19 cellular contexts compared by ENCODE assay signal in genomic region chr4:11507920-11508319, GRCh38.
"Had no signal": no experiment of that assay in that cellular context is flagged by ENCODE, and none has a peak within 500 bp of the region (broad histone marks: within the 10 kb centered on the region; RNA-seq: fewer than 3 reads in every experiment).

No MANE protein-coding gene starts in this region.

- H3K4me3 Mint-ChIP-seq: activated naive CD4-positive, alpha-beta T cell treated with anti-CD3 and anti-CD28 coated beads, Interleukin-2, amount 50 U/mL, for 24 hours; brain; natural killer cell; stimulated activated naive B cell treated with anti-CD40 and anti-IgM and Interleukin-4, amounts not matched to agents 10 μg/mL and 1 μg/mL and 100 μg/mL, for 72 hours; T-cell had no signal

- H3K27ac ChIP-seq: testis had no signal

- H3K27ac Mint-ChIP-seq: activated naive CD4-positive, alpha-beta T cell treated with anti-CD3 and anti-CD28 coated beads, Interleukin-2, amount 50 U/mL, for 24 hours; brain; natural killer cell; stimulated activated naive B cell treated with anti-CD40 and anti-IgM and Interleukin-4, amounts not matched to agents 10 μg/mL and 1 μg/mL and 100 μg/mL, for 72 hours; T-cell had no signal

- H3K36me3 Mint-ChIP-seq: activated naive CD4-positive, alpha-beta T cell treated with anti-CD3 and anti-CD28 coated beads, Interleukin-2, amount 50 U/mL, for 24 hours; brain; natural killer cell; stimulated activated naive B cell treated with anti-CD40 and anti-IgM and Interleukin-4, amounts not matched to agents 10 μg/mL and 1 μg/mL and 100 μg/mL, for 72 hours; T-cell had no signal

- DNase-seq: activated CD4-positive, alpha-beta T cell treated with anti-CD3 and anti-CD28 coated beads for 1 hour; activated gamma-delta T cell treated with Interleukin-2 at 50 U/mL for 16 hours; activated T-cell treated with anti-CD3 and anti-CD28 coated beads, Interleukin-2, amount 50 U/mL, for 1 hour; caudate nucleus; foreskin fibroblast; kidney; natural killer cell; stimulated activated CD4-positive, alpha-beta T cell treated with anti-CD3 and anti-CD28 coated beads, Interleukin-2, amount 100 ng/mL, for 48 hours; stimulated activated CD8-positive, alpha-beta memory T cell treated with anti-CD3 and anti-CD28 coated beads, Interleukin-4, amount 100 ng/mL, for 48 hours; stimulated activated naive B cell treated with anti-CD40 and anti-IgM and Interleukin-4, amounts not matched to agents 10 μg/mL and 1 μg/mL and 100 μg/mL, for 72 hours; T-cell; testis; trophoblast cell had no signal

- H3K27me3 ChIP-seq: testis had no signal

- H3K9me3 ChIP-seq: testis had no signal

- H3K4me1 Mint-ChIP-seq: brain, natural killer cell had no signal

- H3K4me1 ChIP-seq: testis had no signal

- H3K9me3 Mint-ChIP-seq: activated naive CD4-positive, alpha-beta T cell treated with anti-CD3 and anti-CD28 coated beads, Interleukin-2, amount 50 U/mL, for 24 hours; stimulated activated naive B cell treated with anti-CD40 and anti-IgM and Interleukin-4, amounts not matched to agents 10 μg/mL and 1 μg/mL and 100 μg/mL, for 72 hours; T-cell had no signal

- H3K4me3 ChIP-seq: lung, smooth muscle cell, testis had no signal

- ATAC-seq: left lobe of liver; natural killer cell; sciatic nerve; stimulated activated naive B cell treated with anti-CD40 and anti-IgM and Interleukin-4, amounts not matched to agents 10 μg/mL and 1 μg/mL and 100 μg/mL, for 72 hours; T-cell had no signal
